In genomic region chr4:182267048-182267447, GRCh38 we compare ENCODE assay signal across 8 cellular contexts. TPM values are rescaled to one million over a fixed set of nuclear protein-coding genes. Genes with fewer than 3 reads are reported as not detected.
"Had no signal": no experiment of that assay in that cellular context is flagged by ENCODE, and none has a peak within 500 bp of the region (broad histone marks: within the 10 kb centered on the region; RNA-seq: fewer than 3 reads in every experiment).

No MANE protein-coding gene starts in this region.

- H3K4me3 ChIP-seq: K562 had no signal

- H3K9ac ChIP-seq: KMS-11 had no signal

- ATAC-seq: HepG2, K562 had no signal

- DNase-seq: IMR-90, KBM-7, KG1 had no signal

- H3K27ac ChIP-seq: HL-60, KMS-11 had no signal

- H3K4me2 ChIP-seq: KMS-11 had no signal

RNA-seq across cellular contexts. Expression of gene TENM3, which starts 23.8 kb away (rescaled TPM):
- polyA plus RNA-seq: HepG2, IgD-negative memory B cell had no signal
